Comparison of ENCODE assay signal across 24 cellular contexts in genomic region chr4:185218312-185218711, GRCh38.
"Had no signal": no experiment of that assay in that cellular context is flagged by ENCODE, and none has a peak within 500 bp of the region (broad histone marks: within the 10 kb centered on the region; RNA-seq: fewer than 3 reads in every experiment).

No MANE protein-coding gene starts in this region.

- H2AFZ ChIP-seq: parathyroid adenoma had no signal

- H3K27ac ChIP-seq: coronary artery, esophagus squamous epithelium, gastrocnemius medialis, parathyroid adenoma had no signal

- H3K36me3 Mint-ChIP-seq: stimulated activated effector memory CD8-positive, alpha-beta T cell treated with anti-CD3 and anti-CD28 coated beads, Interleukin-12 subunit alpha, Interleukin-12 subunit beta, amount 100 ng/mL, for 72 hours had no signal

- H3K27me3 Mint-ChIP-seq: activated CD4-positive, alpha-beta T cell treated with anti-CD3 and anti-CD28 coated beads for 36 hours; activated naive CD8-positive, alpha-beta T cell treated with anti-CD3 and anti-CD28 coated beads, Interleukin-2, amount 10 ng/mL, durations not matched to agents 7 days and 5 days; memory B cell had no signal

- H3K36me3 ChIP-seq: esophagus squamous epithelium, gastrocnemius medialis had no signal

- H3K9me3 Mint-ChIP-seq: activated T-cell treated with anti-CD3 and anti-CD28 coated beads, Interleukin-2, amount 50 U/mL, for 4 hours; activated T-helper 2 cell treated with anti-CD3 and anti-CD28 coated beads, Interferon-gamma antibody, Interleukin-2, Interleukin-4, amounts not matched to agents 10 μg/mL and 5 μg/mL and 100 μg/mL, durations not matched to agents 14 hours and 24 hours and 36 hours; endodermal cell; memory B cell; stimulated activated effector memory CD8-positive, alpha-beta T cell treated with anti-CD3 and anti-CD28 coated beads, Interleukin-12 subunit alpha, Interleukin-12 subunit beta, amount 100 ng/mL, for 72 hours had no signal

- DNase-seq: activated CD4-positive, alpha-beta T cell treated with anti-CD3 and anti-CD28 coated beads for 36 hours; activated CD4-positive, alpha-beta T cell treated with anti-CD3 and anti-CD28 coated beads, Interleukin-2, amount 50 U/mL, for 4 hours; activated CD8-positive, alpha-beta memory T cell treated with anti-CD3 and anti-CD28 coated beads for 24 hours; activated CD8-positive, alpha-beta memory T cell treated with anti-CD3 and anti-CD28 coated beads, Interleukin-2, amount 50 U/mL, for 4 hours; activated naive CD4-positive, alpha-beta T cell; activated naive CD8-positive, alpha-beta T cell treated with anti-CD3 and anti-CD28 coated beads, Interleukin-2, amount 10 ng/mL, durations not matched to agents 7 days and 5 days; activated T-cell treated with anti-CD3 and anti-CD28 coated beads, Interleukin-2, amount 50 U/mL, for 4 hours; amniotic stem cell; cerebellar nuclear complex; endodermal cell; esophagus squamous epithelium; gastrocnemius medialis; hypothalamus; nucleus accumbens; right cardiac atrium; stimulated activated CD4-positive, alpha-beta T cell treated with anti-CD3 and anti-CD28 coated beads, Interleukin-12 subunit alpha, Interleukin-12 subunit beta, amount 100 ng/mL, for 4 hours; T-helper 1 cell; T-helper 9 cell had no signal

- H3K9me3 ChIP-seq: esophagus squamous epithelium, gastrocnemius medialis had no signal

- H3K4me1 ChIP-seq: parathyroid adenoma had no signal

- H3K27ac Mint-ChIP-seq: activated CD4-positive, alpha-beta T cell treated with anti-CD3 and anti-CD28 coated beads for 36 hours; activated naive CD8-positive, alpha-beta T cell treated with anti-CD3 and anti-CD28 coated beads, Interleukin-2, amount 10 ng/mL, durations not matched to agents 7 days and 5 days; activated T-helper 2 cell treated with anti-CD3 and anti-CD28 coated beads, Interferon-gamma antibody, Interleukin-2, Interleukin-4, amounts not matched to agents 10 μg/mL and 5 μg/mL and 100 μg/mL, durations not matched to agents 14 hours and 24 hours and 36 hours; endodermal cell; stimulated activated effector memory CD8-positive, alpha-beta T cell treated with anti-CD3 and anti-CD28 coated beads, Interleukin-12 subunit alpha, Interleukin-12 subunit beta, amount 100 ng/mL, for 72 hours; type B pancreatic cell had no signal

- H3K4me3 Mint-ChIP-seq: activated CD4-positive, alpha-beta T cell treated with anti-CD3 and anti-CD28 coated beads for 36 hours; activated naive CD8-positive, alpha-beta T cell treated with anti-CD3 and anti-CD28 coated beads, Interleukin-2, amount 10 ng/mL, durations not matched to agents 7 days and 5 days; activated T-cell treated with anti-CD3 and anti-CD28 coated beads, Interleukin-2, amount 50 U/mL, for 4 hours; endodermal cell; memory B cell; stimulated activated effector memory CD8-positive, alpha-beta T cell treated with anti-CD3 and anti-CD28 coated beads, Interleukin-12 subunit alpha, Interleukin-12 subunit beta, amount 100 ng/mL, for 72 hours; type B pancreatic cell had no signal

- H3K4me3 ChIP-seq: coronary artery, esophagus squamous epithelium, gastrocnemius medialis had no signal

- H3K9ac ChIP-seq: parathyroid adenoma had no signal

- ATAC-seq: activated CD4-positive, alpha-beta T cell treated with anti-CD3 and anti-CD28 coated beads for 36 hours; activated T-cell treated with anti-CD3 and anti-CD28 coated beads, Interleukin-2, amount 50 U/mL, for 4 hours; gastrocnemius medialis; stimulated activated effector memory CD8-positive, alpha-beta T cell treated with anti-CD3 and anti-CD28 coated beads, Interleukin-12 subunit alpha, Interleukin-12 subunit beta, amount 100 ng/mL, for 72 hours had no signal

- H3K27me3 ChIP-seq: esophagus squamous epithelium, gastrocnemius medialis had no signal
